Comparison of ENCODE assay signal across 29 cellular contexts in the genomic region with DNA sequence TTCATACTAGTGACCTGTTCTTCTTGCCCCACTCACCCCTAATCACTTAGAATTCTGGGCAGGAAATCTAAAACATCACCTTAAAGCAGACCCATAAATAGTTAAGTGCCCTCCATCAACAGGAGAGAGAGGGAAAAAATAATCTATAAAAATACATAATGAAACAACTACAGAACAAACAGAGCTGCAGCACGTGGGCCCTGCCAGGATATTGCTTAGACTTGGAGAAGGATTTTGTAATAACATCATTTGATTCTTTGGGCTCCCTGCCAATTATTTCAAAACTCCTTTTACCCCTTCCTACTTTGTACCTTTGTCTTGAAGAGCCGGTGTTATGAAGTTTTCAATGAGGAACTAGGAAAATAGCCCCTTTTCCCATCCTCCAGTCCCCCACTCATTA.
"Had no signal": no experiment of that assay in that cellular context is flagged by ENCODE, and none has a peak within 500 bp of the region (broad histone marks: within the 10 kb centered on the region; RNA-seq: fewer than 3 reads in every experiment).

No MANE protein-coding gene starts in this region.

- H3K36me3 ChIP-seq: adrenal gland, ascending aorta, colonic mucosa, esophagus muscularis mucosa, neutrophil, ovary, prostate gland, right atrium auricular region, tibial artery had no signal

- H3K4me1 ChIP-seq: adrenal gland, ascending aorta, colonic mucosa, esophagus muscularis mucosa, prostate gland, right atrium auricular region, tibial artery had no signal

- H3K9me3 ChIP-seq: adrenal gland, ascending aorta, colonic mucosa, esophagus muscularis mucosa, neutrophil, prostate gland, right atrium auricular region, tibial artery had no signal

- H3K4me3 ChIP-seq: adrenal gland, ascending aorta, colonic mucosa, dorsolateral prefrontal cortex, esophagus muscularis mucosa, ovary, prostate gland, right atrium auricular region, tibial artery had no signal

- H3K27me3 ChIP-seq: adrenal gland, ascending aorta, colonic mucosa, esophagus muscularis mucosa, neutrophil, ovary, right atrium auricular region, tibial artery had no signal

- DNase-seq: activated B cell treated with CpG ODN at 0.5 μM for 24 hours; activated CD4-positive, alpha-beta T cell treated with anti-CD3 and anti-CD28 coated beads for 36 hours; activated CD4-positive, alpha-beta T cell treated with anti-CD3 and anti-CD28 coated beads, Interleukin-2, amount 50 U/mL, for 4 hours; activated CD8-positive, alpha-beta memory T cell treated with anti-CD3 and anti-CD28 coated beads for 24 hours; activated CD8-positive, alpha-beta memory T cell treated with anti-CD3 and anti-CD28 coated beads, Interleukin-2, amount 50 U/mL, for 4 hours; activated naive CD4-positive, alpha-beta T cell; activated T-cell treated with anti-CD3 and anti-CD28 coated beads, Interleukin-2, amount 50 U/mL, for 24 hours; adrenal gland; colonic mucosa; dorsolateral prefrontal cortex; effector memory CD8-positive, alpha-beta T cell; glutamatergic neuron; hippocampal formation; kidney glomerular epithelial cell; left ventricle myocardium superior; midbrain; natural killer cell; ovary; stimulated activated CD4-positive, alpha-beta T cell treated with anti-CD3 and anti-CD28 coated beads, Interleukin-4, amount 100 ng/mL, for 4 hours; T-helper 9 cell; tibial artery had no signal

- H3K27ac ChIP-seq: adrenal gland, ascending aorta, colonic mucosa, dorsolateral prefrontal cortex, esophagus muscularis mucosa, neutrophil, ovary, prostate gland, right atrium auricular region, tibial artery had no signal

- FAIRE-seq: endothelial cell of umbilical vein, frontal cortex, urothelium cell line had no signal

- ATAC-seq: activated CD4-positive, alpha-beta T cell treated with anti-CD3 and anti-CD28 coated beads for 36 hours; effector memory CD8-positive, alpha-beta T cell; left ventricle myocardium superior; natural killer cell had no signal
